In genomic region chr4:40195182-40196177, GRCh38 we compare ENCODE assay signal across 13 cellular contexts. TPM values are rescaled to one million over a fixed set of nuclear protein-coding genes. Genes with fewer than 3 reads are reported as not detected.
DNase-seq lines count a peak whose midpoint lies in the region; ATAC-seq, FAIRE-seq and TF ChIP-seq lines count a peak whose summit lies in the region.
"Had no signal": no experiment of that assay in that cellular context is flagged by ENCODE, and none has a peak within 500 bp of the region (broad histone marks: within the 10 kb centered on the region; RNA-seq: fewer than 3 reads in every experiment).

No MANE protein-coding gene starts in this region.

- no peaks in the 10 kb centered on the region for H3K9me3 ChIP-seq in BLaER1
- H3K9me3 ChIP-seq in gastroesophageal sphincter: no peaks in the 10 kb centered on the region
- H3K9me3 ChIP-seq: upper lobe of left lung had no signal

- WGBS in gastroesophageal sphincter (ENCODE audit: low coverage in 1 of 2), 2 donors: 93 to 100% methylated on average over 4 to 6 of the region's 10 CpGs

- ATAC-seq in T-cell (replicated peaks in 1 of 4) (no peak), left ventricle myocardium superior (no peak), gastroesophageal sphincter (no peak), HG03159 (IDR thresholded peaks at IDR 0.05; ENCODE audit: unreplicated experiment) (no peak)

- intact Hi-C loops in left ventricle myocardium superior (cut with micrococcal nuclease): no loop called here

- peak; percentile 76 for FAIRE-seq in GM12892 (lab: Jason Lieb, UNC)

- H3K9me3 Mint-ChIP-seq in T-cell (no peaks in the 10 kb centered on the region), immature natural killer cell (no peaks in the 10 kb centered on the region)

- DNase-seq in GM12892 (ENCODE audit: insufficient read length) (no peak), T-cell (no peak), immature natural killer cell (no peak), left ventricle myocardium superior (no peak), COLO829 (ENCODE audit: low spot score) (no peak)
- DNase-seq: mesendoderm, NCI-H1048, NCI-H526 treated with DMSO at 0.1 percent for 48 hours, upper lobe of left lung had no signal

- CTCF ChIA-PET in T-cell (lab: Charles Lee): interaction anchor here in 1 of 2 donors (0.6 to 2.7 kb wide), 22 partner anchors 9 to 144 kb away, joined by 3 to 16 read pairs (median 6); partner anchors contain the start of gene N4BP2

- TF ChIP-seq EP300 in gastroesophageal sphincter (IDR thresholded peaks at IDR 0.05): no peak

- H3K27ac Mint-ChIP-seq in T-cell (peak overlapping the region; percentile 95 to 96), immature natural killer cell (peak overlapping the region; percentile 88 to 100 (median 98))

- POLR2A ChIA-PET in T-cell (lab: Charles Lee): interaction anchor here (0.5 to 2.0 kb wide), 33 partner anchors 10 to 992 kb away, joined by 3 to 18 read pairs (median 5); no protein-coding TSS in a partner anchor

- peak overlapping the region; percentile 82; the same call in 1 of the 2 replicates for H3K9ac ChIP-seq in BLaER1

- H3K27ac ChIP-seq in BLaER1 (peak overlapping the region; percentile 81), gastroesophageal sphincter (no peak overlapping the region)

- H4K20me1 ChIP-seq in BLaER1: peaks cover 24% of the 10 kb centered on the region

- peaks cover 59 to 72% (median 64%) of the 10 kb centered on the region in 3 donors for H3K4me1 Mint-ChIP-seq in T-cell
- peaks cover 73 to 75% of the 10 kb centered on the region in 2 donors for H3K4me1 Mint-ChIP-seq in immature natural killer cell

- H3K27me3 ChIP-seq in BLaER1: no peaks in the 10 kb centered on the region
- peaks cover 5% of the 10 kb centered on the region for H3K27me3 ChIP-seq in gastroesophageal sphincter
- H3K27me3 ChIP-seq: upper lobe of left lung had no signal

- peaks cover 88% of the 10 kb centered on the region for H3K4me1 ChIP-seq in BLaER1
- no peaks in the 10 kb centered on the region for H3K4me1 ChIP-seq in gastroesophageal sphincter

- H3K4me3 ChIP-seq in BLaER1 (no peak overlapping the region; the same call in 1 of the 2 replicates), gastroesophageal sphincter (no peak overlapping the region)

- H3K27me3 Mint-ChIP-seq in T-cell (no peaks in the 10 kb centered on the region), immature natural killer cell (ENCODE audit: low read depth in 3 of 3) (peaks cover 8 to 52% (median 47%) of the 10 kb centered on the region in 3 donors)

- no peak for TF ChIP-seq CTCF in gastroesophageal sphincter (IDR thresholded peaks at IDR 0.05)

- H3K4me2 ChIP-seq in BLaER1: peak overlapping the region; percentile 97

- TF ChIP-seq POLR2A in GM12892 (IDR thresholded peaks at IDR 0.05; ENCODE audit: low read depth, low read length): no peak
- TF ChIP-seq POLR2A in gastroesophageal sphincter (IDR thresholded peaks at IDR 0.05): no peak

- H3K36me3 Mint-ChIP-seq in T-cell: peaks cover 24% of the 10 kb centered on the region
- peaks cover 0 to 6% (median 3%) of the 10 kb centered on the region in 3 donors for H3K36me3 Mint-ChIP-seq in immature natural killer cell

- H3K36me3 ChIP-seq in BLaER1 (no peaks in the 10 kb centered on the region), gastroesophageal sphincter (no peaks in the 10 kb centered on the region)
- H3K36me3 ChIP-seq: upper lobe of left lung had no signal

- peak overlapping the region; percentile 96 to 99 (median 98) for H3K4me3 Mint-ChIP-seq in T-cell
- peak overlapping the region; percentile 79 to 97 (median 95) for H3K4me3 Mint-ChIP-seq in immature natural killer cell

RNA-seq across cellular contexts. Expression of gene RHOH, which starts 1.4 kb away (rescaled TPM):
- 93.6 TPM for polyA plus RNA-seq in GM12892 (2012; ENCODE audit: missing spikeins)
- total RNA-seq in T-cell (100 to 1,000 TPM; 174 to 436 (median 216) TPM), left ventricle myocardium superior (0.67 TPM), gastroesophageal sphincter (1 to 10 TPM in 2 of 4 donors, under 1 TPM in 2; 0.42 to 4.4 (median 1.0) TPM)
- polyA plus RNA-seq in immature natural killer cell: 10 to 100 TPM; 82.0 to 97.6 (median 97.3) TPM
- polyA plus RNA-seq: BJ had no signal

Comparison
In these comparisons a context has a peak if more than half of its experiments do, and no peak if none do; other contexts are left out.
1. RNA of gene RHOH, which starts 1.4 kb away (total RNA-seq): 174 to 436 TPM in T-cell; 0.42 to 4.4 TPM in gastroesophageal sphincter and 0.67 TPM in left ventricle myocardium superior (single experiment); every median in the first group is over 10 times any median in the second.